8 cellular contexts compared by ENCODE assay signal in the genomic region with DNA sequence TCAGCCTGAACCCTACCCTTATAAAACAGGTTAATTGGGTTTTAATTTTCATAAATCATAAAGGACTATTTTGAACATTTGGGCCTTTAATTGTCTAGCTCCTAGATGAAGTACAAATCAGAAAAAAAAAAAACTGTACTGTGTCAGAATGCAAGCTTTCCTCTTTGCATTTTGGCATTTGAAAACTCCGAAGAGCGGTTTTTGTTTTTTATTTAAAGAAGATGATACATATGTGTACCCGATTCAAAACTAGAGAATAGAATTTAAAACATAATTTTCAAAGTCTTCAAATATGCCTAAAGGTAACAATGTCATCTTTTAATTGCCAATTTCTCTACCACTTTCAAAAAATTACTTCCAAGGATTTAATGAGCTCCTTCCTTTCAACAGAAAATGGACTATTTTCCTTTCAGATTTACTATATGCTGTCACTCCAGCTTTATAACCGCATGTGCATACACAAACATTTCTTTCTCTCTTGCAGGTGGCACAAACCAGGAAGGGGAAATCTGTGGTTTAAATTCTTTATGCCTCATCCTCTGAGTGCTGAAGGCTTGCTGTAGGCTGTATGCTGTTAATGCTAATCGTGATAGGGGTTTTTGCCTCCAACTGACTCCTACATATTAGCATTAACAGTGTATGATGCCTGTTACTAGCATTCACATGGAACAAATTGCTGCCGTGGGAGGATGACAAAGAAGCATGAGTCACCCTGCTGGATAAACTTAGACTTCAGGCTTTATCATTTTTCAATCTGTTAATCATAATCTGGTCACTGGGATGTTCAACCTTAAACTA. TPM values are rescaled to one million over a fixed set of nuclear protein-coding genes. Genes with fewer than 3 reads are reported as not detected.
DNase-seq lines count a peak whose midpoint lies in the region; ATAC-seq, FAIRE-seq and TF ChIP-seq lines count a peak whose summit lies in the region.

No MANE protein-coding gene starts in this region.

- POLR2A ChIA-PET in WTC11 (lab: Charles Lee) = no interaction called here

- no peak overlapping the region for H3K4me3 Mint-ChIP-seq in WTC11

- intact Hi-C loops in left cardiac atrium (cut with DNase I) = no loop called here
- intact Hi-C loops in Right ventricle myocardium superior (cut with DNase I) = no loop called here
- intact Hi-C loops in pancreas (cut with DNase I) = no loop called here

- ATAC-seq in left cardiac atrium = peak; percentile 34 to 83
- ATAC-seq in Right ventricle myocardium superior (ENCODE audit: poor library complexity) = no peak
- ATAC-seq in HG03432 (IDR thresholded peaks at IDR 0.05; ENCODE audit: unreplicated experiment) = peak; percentile 22
- peak in 3 of 4 donors; percentile 40 to 86 (median 81) for ATAC-seq in pancreas
- ATAC-seq in HG03097 (IDR thresholded peaks at IDR 0.05; ENCODE audit: low FRiP score, unreplicated experiment) = no peak
- no peak for ATAC-seq in WTC11

- CTCF ChIA-PET in WTC11 (lab: Charles Lee) = interaction anchor here (1.8 kb wide), 1 partner anchor 188 kb away, joined by 6 read pairs; no protein-coding TSS in a partner anchor

- H3K36me3 ChIP-seq in pancreas = no peaks in the 10 kb centered on the region

- H3K4me1 Mint-ChIP-seq in WTC11 = peaks cover 10% of the 10 kb centered on the region

- H3K4me1 ChIP-seq in pancreas = peaks cover 0 to 10% (median 6%) of the 10 kb centered on the region in 3 donors

- no peak for TF ChIP-seq CTCF in cardiac fibroblast (IDR thresholded peaks at IDR 0.05; ENCODE audit: low read depth, low read length)
- no peak for TF ChIP-seq CTCF in pancreas (IDR thresholded peaks at IDR 0.05)
- no peak for TF ChIP-seq CTCF in WTC11 (IDR thresholded peaks at IDR 0.05)

- peak overlapping the region in 2 of 4 donors; percentile 31 to 50 for H3K27ac ChIP-seq in pancreas

- DNase-seq in left cardiac atrium = no peak
- DNase-seq in Right ventricle myocardium superior = no peak
- DNase-seq in T-helper 2 cell = peak in 4 of 5 experiments; percentile 19 to 89 (median 56)
- peak; percentile 60 to 93 for DNase-seq in cardiac fibroblast (ENCODE audit: low read depth in 2 of 2)
- no peak for DNase-seq in pancreas
- DNase-seq in WTC11 (ENCODE audit: low spot score) = no peak

- no peaks in the 10 kb centered on the region for H3K27me3 ChIP-seq in pancreas

- peak; percentile 54 for FAIRE-seq in pancreas (lab: Jason Lieb, UNC)

- H3K4me3 ChIP-seq in cardiac fibroblast (replicated peaks in 1 of 2; ENCODE audit: low read depth in 2 of 2, low read length in 2 of 2) (no peak overlapping the region), pancreas (no peak overlapping the region)

- no peaks in the 10 kb centered on the region for H3K9me3 ChIP-seq in pancreas

- H3K9me3 Mint-ChIP-seq in WTC11 = no peaks in the 10 kb centered on the region

- H3K36me3 Mint-ChIP-seq in WTC11 = peaks cover 3% of the 10 kb centered on the region

- 62 to 71% methylated on average over 6 of the region's 6 CpGs for WGBS in pancreas, 2 donors

- no peaks in the 10 kb centered on the region for H3K27me3 Mint-ChIP-seq in WTC11 (ENCODE audit: low read depth)

- no peak overlapping the region for H3K27ac Mint-ChIP-seq in WTC11

TF ChIP-seq in WTC11, 78 proteins besides CTCF, POLR2A, EP300 and RAD21:
- no peak for TF ChIP-seq PRRX2 (CRISPR knock-in tag; IDR thresholded peaks at IDR 0.05)
- TF ChIP-seq ZNF671 (CRISPR knock-in tag; IDR thresholded peaks at IDR 0.05) = no peak
- TF ChIP-seq NFYB (CRISPR knock-in tag; conservative IDR thresholded peaks at IDR 0.05; ENCODE audit: low read depth) = no peak
- no peak for TF ChIP-seq GTF2I (CRISPR knock-in tag; conservative IDR thresholded peaks at IDR 0.05)
- TF ChIP-seq, protein P1, sequence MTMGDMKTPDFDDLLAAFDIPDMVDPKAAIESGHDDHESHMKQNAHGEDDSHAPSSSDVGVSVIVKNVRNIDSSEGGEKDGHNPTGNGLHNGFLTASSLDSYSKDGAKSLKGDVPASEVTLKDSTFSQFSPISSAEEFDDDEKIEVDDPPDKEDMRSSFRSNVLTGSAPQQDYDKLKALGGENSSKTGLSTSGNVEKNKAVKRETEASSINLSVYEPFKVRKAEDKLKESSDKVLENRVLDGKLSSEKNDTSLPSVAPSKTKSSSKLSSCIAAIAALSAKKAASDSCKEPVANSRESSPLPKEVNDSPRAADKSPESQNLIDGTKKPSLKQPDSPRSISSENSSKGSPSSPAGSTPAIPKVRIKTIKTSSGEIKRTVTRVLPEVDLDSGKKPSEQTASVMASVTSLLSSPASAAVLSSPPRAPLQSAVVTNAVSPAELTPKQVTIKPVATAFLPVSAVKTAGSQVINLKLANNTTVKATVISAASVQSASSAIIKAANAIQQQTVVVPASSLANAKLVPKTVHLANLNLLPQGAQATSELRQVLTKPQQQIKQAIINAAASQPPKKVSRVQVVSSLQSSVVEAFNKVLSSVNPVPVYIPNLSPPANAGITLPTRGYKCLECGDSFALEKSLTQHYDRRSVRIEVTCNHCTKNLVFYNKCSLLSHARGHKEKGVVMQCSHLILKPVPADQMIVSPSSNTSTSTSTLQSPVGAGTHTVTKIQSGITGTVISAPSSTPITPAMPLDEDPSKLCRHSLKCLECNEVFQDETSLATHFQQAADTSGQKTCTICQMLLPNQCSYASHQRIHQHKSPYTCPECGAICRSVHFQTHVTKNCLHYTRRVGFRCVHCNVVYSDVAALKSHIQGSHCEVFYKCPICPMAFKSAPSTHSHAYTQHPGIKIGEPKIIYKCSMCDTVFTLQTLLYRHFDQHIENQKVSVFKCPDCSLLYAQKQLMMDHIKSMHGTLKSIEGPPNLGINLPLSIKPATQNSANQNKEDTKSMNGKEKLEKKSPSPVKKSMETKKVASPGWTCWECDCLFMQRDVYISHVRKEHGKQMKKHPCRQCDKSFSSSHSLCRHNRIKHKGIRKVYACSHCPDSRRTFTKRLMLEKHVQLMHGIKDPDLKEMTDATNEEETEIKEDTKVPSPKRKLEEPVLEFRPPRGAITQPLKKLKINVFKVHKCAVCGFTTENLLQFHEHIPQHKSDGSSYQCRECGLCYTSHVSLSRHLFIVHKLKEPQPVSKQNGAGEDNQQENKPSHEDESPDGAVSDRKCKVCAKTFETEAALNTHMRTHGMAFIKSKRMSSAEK (CRISPR knock-in tag; IDR thresholded peaks at IDR 0.05; ENCODE audit: borderline replicate concordance) = no peak

RNA-seq across cellular contexts. Expression of a gene that starts 33.7 kb away (rescaled TPM):
- total RNA-seq in left cardiac atrium (10 to 100 TPM; 37.8 to 39.9 TPM), Right ventricle myocardium superior (56.5 TPM), pancreas (10 to 100 TPM in 4 of 6 donors, 1 to 10 TPM in 2; 9.6 to 14.7 (median 12.9) TPM), WTC11 (2021) (34.7 to 39.2 TPM (median 37.2 TPM) in 3 replicates)
- polyA plus RNA-seq in pancreas = 10 to 100 TPM; 10.6 to 16.9 TPM

Comparison
In these comparisons a context has a peak if more than half of its experiments do, and no peak if none do; other contexts are left out.
1. ATAC-seq: peak in left cardiac atrium (2 of 2), HG03432 (single experiment) and pancreas (3 of 4); none in Right ventricle myocardium superior (single experiment), HG03097 (single experiment) and WTC11 (single experiment).
2. DNase-seq: peak in T-helper 2 cell (4 of 5) and cardiac fibroblast (2 of 2); none in left cardiac atrium (single experiment), Right ventricle myocardium superior (single experiment), pancreas (0 of 6) and WTC11 (single experiment).